Comparison of ENCODE assay signal across 11 cellular contexts in genomic region chr11:44112083-44112865, GRCh38. TPM values are rescaled to one million over a fixed set of nuclear protein-coding genes. Genes with fewer than 3 reads are reported as not detected.
DNase-seq lines count a peak whose midpoint lies in the region; ATAC-seq and TF ChIP-seq lines count a peak whose summit lies in the region.
"Had no signal": no experiment of that assay in that cellular context is flagged by ENCODE, and none has a peak within 500 bp of the region (broad histone marks: within the 10 kb centered on the region; RNA-seq: fewer than 3 reads in every experiment).

No MANE protein-coding gene starts in this region.

- ATAC-seq in PC-3 (peak; percentile 56; the same call in 1 of the 2 replicates), HG03460 (IDR thresholded peaks at IDR 0.05; ENCODE audit: unreplicated experiment) (no peak), right lobe of liver (no peak)
- ATAC-seq: mucosa of descending colon had no signal

- peaks cover 10% of the 10 kb centered on the region for H3K4me1 ChIP-seq in GM23248 (ENCODE audit: insufficient read depth)
- H3K4me1 ChIP-seq in PC-3 (ENCODE audit: insufficient read depth, low read length), result no peaks in the 10 kb centered on the region
- no peaks in the 10 kb centered on the region for H3K4me1 ChIP-seq in right lobe of liver

- intact Hi-C loops in PC-3 (cut with micrococcal nuclease) (no loop called here), right lobe of liver (cut with DNase I) (loop anchor here in 1 of 2 donors (10.0 kb wide), 1 partner anchor 423 kb away; no protein-coding TSS in a partner anchor)

- H3K9ac ChIP-seq in GM23248, result no peak overlapping the region
- no peak overlapping the region for H3K9ac ChIP-seq in PC-3 (ENCODE audit: low read length)

- no peak for TF ChIP-seq POLR2A in right lobe of liver (IDR thresholded peaks at IDR 0.05)

- CTCF ChIA-PET in PC-3 (lab: Charles Lee), result no interaction called here

- peaks cover 20% of the 10 kb centered on the region for H3F3A ChIP-seq in GM23248 (ENCODE audit: insufficient read depth)
- H3F3A ChIP-seq in PC-3 (ENCODE audit: low read length, unreplicated experiment), result no peaks in the 10 kb centered on the region

- no peak overlapping the region for H3K4me2 ChIP-seq in GM23248 (ENCODE audit: unreplicated experiment)
- no peak overlapping the region for H3K4me2 ChIP-seq in PC-3 (ENCODE audit: low read length)

- BruUV-seq in PC-3 (replicated peaks; lab: Mats Ljungman, UMichigan), result no TSS peak

- in situ Hi-C loops in GM23248 (cut with MboI), result no loop called here

- H3K27me3 ChIP-seq in GM23248 (replicated peaks; ENCODE audit: insufficient read depth) (no peaks in the 10 kb centered on the region), PC-3 (ENCODE audit: low read length) (no peaks in the 10 kb centered on the region), right lobe of liver (no peaks in the 10 kb centered on the region)

- H3K9me3 ChIP-seq in GM23248 (ENCODE audit: low read depth) (no peaks in the 10 kb centered on the region), PC-3 (ENCODE audit: low read length) (no peaks in the 10 kb centered on the region), right lobe of liver (no peaks in the 10 kb centered on the region)
- H3K9me3 ChIP-seq: mucosa of descending colon had no signal

- peaks cover 22% of the 10 kb centered on the region for H3K36me3 ChIP-seq in GM23248 (ENCODE audit: low read depth)
- peaks cover 11% of the 10 kb centered on the region; the same call in 1 of the 2 replicates for H3K36me3 ChIP-seq in PC-3 (ENCODE audit: low read depth, low read length)
- H3K36me3 ChIP-seq in right lobe of liver, result peaks cover 0 to 21% (median 8%) of the 10 kb centered on the region in 4 donors

- peaks cover 11% of the 10 kb centered on the region; the same call in 1 of the 2 replicates for H3K79me2 ChIP-seq in GM23248 (ENCODE audit: insufficient read depth)
- no peaks in the 10 kb centered on the region for H3K79me2 ChIP-seq in PC-3 (ENCODE audit: low read length)

- DNase-seq in AG08396 (ENCODE audit: low spot score) (peak; percentile 63), GM23248 (peak; percentile 88), PC-3 (peak; percentile 29), fibroblast of the aortic adventitia (ENCODE audit: low read depth) (peak; percentile 52), OCI-M1 (lab: John Stamatoyannopoulos, UW) (no peak), NCI-H2107 (lab: John Stamatoyannopoulos, UW) (no peak), right lobe of liver (no peak)
- DNase-seq: erythroblast, NCI-H524 treated with DMSO at 0.1 percent for 48 hours had no signal

- no peak for TF ChIP-seq CTCF in PC-3 (conservative IDR thresholded peaks at IDR 0.05; ENCODE audit: low read depth, low read length)
- no peak for TF ChIP-seq CTCF in fibroblast of the aortic adventitia (IDR thresholded peaks at IDR 0.05; ENCODE audit: insufficient read depth, low read length)
- no peak for TF ChIP-seq CTCF in right lobe of liver (IDR thresholded peaks at IDR 0.05)

- H4K20me1 ChIP-seq in GM23248 (ENCODE audit: insufficient read depth) (peaks cover 22% of the 10 kb centered on the region; the same call in 1 of the 2 replicates), PC-3 (ENCODE audit: low read length) (no peaks in the 10 kb centered on the region)

- 19% methylated on average over 7 of the region's 7 CpGs for WGBS in GM23248 (ENCODE audit: low coverage in 1 of 2, low lambda C conversion rate in 2 of 2, missing lambda C conversion rate in 2 of 2), 2 experiments
- WGBS in right lobe of liver (ENCODE audit: insufficient coverage, low coverage, low lambda C conversion rate, missing lambda C conversion rate), result 77% methylated on average over 7 of the region's 7 CpGs

- POLR2A ChIA-PET in PC-3 (lab: Charles Lee; ENCODE audit: unreplicated experiment), result interaction anchor here (0.6 kb wide), 1 partner anchor 28 kb away, joined by 6 read pairs; no protein-coding TSS in a partner anchor

- H3K27ac ChIP-seq in GM23248 (no peak overlapping the region), PC-3 (ENCODE audit: low read length) (no peak overlapping the region), right lobe of liver (no peak overlapping the region)

- H3K4me3 ChIP-seq in GM23248, result no peak overlapping the region
- no peak overlapping the region for H3K4me3 ChIP-seq in PC-3 (ENCODE audit: low read length)
- H3K4me3 ChIP-seq in fibroblast of the aortic adventitia (ENCODE audit: low read depth, low read length), result no peak overlapping the region
- H3K4me3 ChIP-seq in right lobe of liver, result no peak overlapping the region
- H3K4me3 ChIP-seq: mucosa of descending colon had no signal

- no peak overlapping the region for H2AFZ ChIP-seq in GM23248
- no peak overlapping the region for H2AFZ ChIP-seq in PC-3 (ENCODE audit: low read length)

- H3K9me2 ChIP-seq in GM23248 (ENCODE audit: insufficient read depth), result no peaks in the 10 kb centered on the region
- H3K9me2 ChIP-seq in PC-3 (replicated peaks; ENCODE audit: low read length), result no peaks in the 10 kb centered on the region

RNA-seq across cellular contexts. Expression of gene EXT2, which starts 16.8 kb away (rescaled TPM):
- total RNA-seq in GM23248 (2014; rRNA removed; shearing (Covaris generic)), result 127 and 209 TPM in 2 replicates
- 99.8 and 104 TPM in 2 replicates for polyA plus RNA-seq in GM23248 (2016; fragmentation: Nextera tagmentation; extraction: Ambion mirVana)
- total RNA-seq in PC-3 (2014; rRNA removed) (74.2 and 77.0 TPM in 2 replicates), fibroblast of the aortic adventitia (ENCODE audit: low replicate concordance) (100 and 148 TPM in 2 replicates), right lobe of liver (10 to 100 TPM; 21.9 to 31.3 (median 26.9) TPM)

RNA-seq across cellular contexts. Expression of gene ACCS, which starts 46.2 kb away (rescaled TPM):
- total RNA-seq in GM23248 (2014; rRNA removed; shearing (Covaris generic)), result 10.0 and 13.3 TPM in 2 replicates
- 10.3 and 13.7 TPM in 2 replicates for polyA plus RNA-seq in GM23248 (2016; fragmentation: Nextera tagmentation; extraction: Ambion mirVana)
- total RNA-seq in PC-3 (2014; rRNA removed) (3.8 and 7.5 TPM in 2 replicates), fibroblast of the aortic adventitia (ENCODE audit: low replicate concordance) (10.8 and 39.4 TPM in 2 replicates), right lobe of liver (10 to 100 TPM in 4 of 6 experiments, 1 to 10 TPM in 2; 7.3 to 32.2 (median 15.4) TPM)

Comparison
In these comparisons a context has a peak if more than half of its experiments do, and no peak if none do; other contexts are left out.
1. DNase-seq: peak in AG08396 (single experiment), GM23248 (single experiment), PC-3 (single experiment) and fibroblast of the aortic adventitia (single experiment); none in OCI-M1 (single experiment), NCI-H2107 (single experiment) and right lobe of liver (0 of 3).